1 cellular context compared by ENCODE assay signal in the genomic region with DNA sequence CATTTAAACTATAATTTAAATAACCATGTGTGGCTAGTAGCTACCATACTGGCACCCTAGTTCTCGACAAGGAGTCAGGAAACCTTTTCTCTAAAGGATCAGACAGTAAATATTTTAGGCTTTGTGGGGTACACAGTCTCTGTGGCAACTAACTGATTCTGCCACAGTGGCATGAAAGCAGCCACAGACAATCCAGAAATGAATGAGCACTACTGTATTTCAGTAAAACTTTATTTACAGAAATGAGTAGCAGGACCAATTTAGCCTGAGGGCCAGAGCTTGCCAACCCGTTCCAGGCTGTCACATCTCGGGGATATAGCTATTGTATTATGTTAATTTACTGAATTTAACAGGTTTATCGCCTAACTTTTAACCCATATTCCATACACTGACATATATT.
TF ChIP-seq lines count a peak whose summit lies in the region.

No MANE protein-coding gene starts in this region.

TF ChIP-seq in WTC11, 78 proteins besides CTCF, POLR2A, EP300 and RAD21 (continued from another document):
- TF ChIP-seq, protein P1, sequence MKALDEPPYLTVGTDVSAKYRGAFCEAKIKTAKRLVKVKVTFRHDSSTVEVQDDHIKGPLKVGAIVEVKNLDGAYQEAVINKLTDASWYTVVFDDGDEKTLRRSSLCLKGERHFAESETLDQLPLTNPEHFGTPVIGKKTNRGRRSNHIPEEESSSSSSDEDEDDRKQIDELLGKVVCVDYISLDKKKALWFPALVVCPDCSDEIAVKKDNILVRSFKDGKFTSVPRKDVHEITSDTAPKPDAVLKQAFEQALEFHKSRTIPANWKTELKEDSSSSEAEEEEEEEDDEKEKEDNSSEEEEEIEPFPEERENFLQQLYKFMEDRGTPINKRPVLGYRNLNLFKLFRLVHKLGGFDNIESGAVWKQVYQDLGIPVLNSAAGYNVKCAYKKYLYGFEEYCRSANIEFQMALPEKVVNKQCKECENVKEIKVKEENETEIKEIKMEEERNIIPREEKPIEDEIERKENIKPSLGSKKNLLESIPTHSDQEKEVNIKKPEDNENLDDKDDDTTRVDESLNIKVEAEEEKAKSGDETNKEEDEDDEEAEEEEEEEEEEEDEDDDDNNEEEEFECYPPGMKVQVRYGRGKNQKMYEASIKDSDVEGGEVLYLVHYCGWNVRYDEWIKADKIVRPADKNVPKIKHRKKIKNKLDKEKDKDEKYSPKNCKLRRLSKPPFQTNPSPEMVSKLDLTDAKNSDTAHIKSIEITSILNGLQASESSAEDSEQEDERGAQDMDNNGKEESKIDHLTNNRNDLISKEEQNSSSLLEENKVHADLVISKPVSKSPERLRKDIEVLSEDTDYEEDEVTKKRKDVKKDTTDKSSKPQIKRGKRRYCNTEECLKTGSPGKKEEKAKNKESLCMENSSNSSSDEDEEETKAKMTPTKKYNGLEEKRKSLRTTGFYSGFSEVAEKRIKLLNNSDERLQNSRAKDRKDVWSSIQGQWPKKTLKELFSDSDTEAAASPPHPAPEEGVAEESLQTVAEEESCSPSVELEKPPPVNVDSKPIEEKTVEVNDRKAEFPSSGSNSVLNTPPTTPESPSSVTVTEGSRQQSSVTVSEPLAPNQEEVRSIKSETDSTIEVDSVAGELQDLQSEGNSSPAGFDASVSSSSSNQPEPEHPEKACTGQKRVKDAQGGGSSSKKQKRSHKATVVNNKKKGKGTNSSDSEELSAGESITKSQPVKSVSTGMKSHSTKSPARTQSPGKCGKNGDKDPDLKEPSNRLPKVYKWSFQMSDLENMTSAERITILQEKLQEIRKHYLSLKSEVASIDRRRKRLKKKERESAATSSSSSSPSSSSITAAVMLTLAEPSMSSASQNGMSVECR (CRISPR knock-in tag; IDR thresholded peaks at IDR 0.05; ENCODE audit: borderline replicate concordance) = no peak
- TF ChIP-seq, protein P2, sequence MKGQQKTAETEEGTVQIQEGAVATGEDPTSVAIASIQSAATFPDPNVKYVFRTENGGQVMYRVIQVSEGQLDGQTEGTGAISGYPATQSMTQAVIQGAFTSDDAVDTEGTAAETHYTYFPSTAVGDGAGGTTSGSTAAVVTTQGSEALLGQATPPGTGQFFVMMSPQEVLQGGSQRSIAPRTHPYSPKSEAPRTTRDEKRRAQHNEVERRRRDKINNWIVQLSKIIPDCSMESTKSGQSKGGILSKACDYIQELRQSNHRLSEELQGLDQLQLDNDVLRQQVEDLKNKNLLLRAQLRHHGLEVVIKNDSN (CRISPR knock-in tag; IDR thresholded peaks at IDR 0.05) = no peak
- TF ChIP-seq SOX15 (CRISPR knock-in tag; IDR thresholded peaks at IDR 0.05) = no peak
- TF ChIP-seq ZNF263 (CRISPR knock-in tag; IDR thresholded peaks at IDR 0.05; ENCODE audit: low read depth) = no peak
